In genomic region chr1:63523738-63524137, GRCh38 we compare ENCODE assay signal across 8 cellular contexts. TPM values are rescaled to one million over a fixed set of nuclear protein-coding genes. Genes with fewer than 3 reads are reported as not detected.
DNase-seq lines count a peak whose midpoint lies in the region; TF ChIP-seq lines count a peak whose summit lies in the region.

No MANE protein-coding gene starts in this region.

- no peak for TF ChIP-seq POLR2A in NB4 (IDR thresholded peaks at IDR 0.05; ENCODE audit: extremely low read depth, insufficient read length)

- intact Hi-C loops in colonic mucosa (cut with DNase I), result loop anchor here (10.0 kb wide), 1 partner anchor 209 kb away; no protein-coding TSS in a partner anchor

- peak overlapping the region; percentile 97 for H3K27ac Mint-ChIP-seq in T-helper 1 cell treated with Interleukin-12 subunit alpha and Interleukin-12 subunit beta and Interleukin-4 antibody, amounts not matched to agents 30 μg/mL and 1 μg/mL, for 36 hours

- peak overlapping the region; percentile 54 for H3K4me3 ChIP-seq in H7 (ENCODE audit: insufficient read depth, low read depth, low read length)
- peak overlapping the region; percentile 95 for H3K4me3 ChIP-seq in NB4 (ENCODE audit: low read depth, low read length)
- peak overlapping the region; percentile 48 for H3K4me3 ChIP-seq in colonic mucosa

- no peaks in the 10 kb centered on the region for H3K9me3 ChIP-seq in colonic mucosa

- H3K9ac ChIP-seq in colonic mucosa (ENCODE audit: low read depth in 2 of 2, low read length in 2 of 2), result peak overlapping the region; percentile 64 to 89

- peak overlapping the region; percentile 90 for H3K27ac ChIP-seq in colonic mucosa

- peak overlapping the region; percentile 91 for H3K4me3 Mint-ChIP-seq in T-helper 1 cell treated with Interleukin-12 subunit alpha and Interleukin-12 subunit beta and Interleukin-4 antibody, amounts not matched to agents 30 μg/mL and 1 μg/mL, for 36 hours

- TF ChIP-seq CTCF in NB4 (IDR thresholded peaks at IDR 0.05; ENCODE audit: low read depth, low read length), result no peak
- TF ChIP-seq CTCF in colonic mucosa (IDR thresholded peaks at IDR 0.05), result no peak

- no peaks in the 10 kb centered on the region for H3K27me3 Mint-ChIP-seq in T-helper 1 cell treated with Interleukin-12 subunit alpha and Interleukin-12 subunit beta and Interleukin-4 antibody, amounts not matched to agents 30 μg/mL and 1 μg/mL, for 36 hours (ENCODE audit: low read depth)

- DNase-seq in T-helper 1 cell, result no peak
- DNase-seq in H7, result no peak
- DNase-seq in NB4 (ENCODE audit: low read depth), result no peak
- DNase-seq in colonic mucosa, result peak; percentile 22
- DNase-seq in midbrain (lab: John Stamatoyannopoulos, UW), result peak; percentile 44
- DNase-seq in NOMO-1 (lab: John Stamatoyannopoulos, UW; ENCODE audit: unreplicated experiment in 2 of 2), result no peak
- no peak for DNase-seq in pons (ENCODE audit: low spot score)

- peaks cover 28% of the 10 kb centered on the region for H3K4me1 Mint-ChIP-seq in T-helper 1 cell treated with Interleukin-12 subunit alpha and Interleukin-12 subunit beta and Interleukin-4 antibody, amounts not matched to agents 30 μg/mL and 1 μg/mL, for 36 hours (ENCODE audit: low read depth)

- H3K36me3 Mint-ChIP-seq in T-helper 1 cell treated with Interleukin-12 subunit alpha and Interleukin-12 subunit beta and Interleukin-4 antibody, amounts not matched to agents 30 μg/mL and 1 μg/mL, for 36 hours (ENCODE audit: low read depth), result peaks cover 5% of the 10 kb centered on the region

- peaks cover 2% of the 10 kb centered on the region for H3K4me1 ChIP-seq in colonic mucosa

- no peaks in the 10 kb centered on the region for H3K36me3 ChIP-seq in H7 (replicated peaks; ENCODE audit: control insufficient read depth, insufficient read depth, low read length)
- H3K36me3 ChIP-seq in colonic mucosa, result no peaks in the 10 kb centered on the region

- H3K27me3 ChIP-seq in H7 (ENCODE audit: control insufficient read depth, insufficient read depth, low read length) (no peaks in the 10 kb centered on the region), colonic mucosa (no peaks in the 10 kb centered on the region)

- no peaks in the 10 kb centered on the region for H3K9me3 Mint-ChIP-seq in T-helper 1 cell treated with Interleukin-12 subunit alpha and Interleukin-12 subunit beta and Interleukin-4 antibody, amounts not matched to agents 30 μg/mL and 1 μg/mL, for 36 hours

RNA-seq across cellular contexts. Expression of gene EFCAB7, which starts 0.4 kb away (rescaled TPM):
- total RNA-seq in H7 (2014; rRNA removed; shearing (Covaris generic)), result 4.7 and 11.1 TPM in 2 replicates
- total RNA-seq in colonic mucosa, result 1 to 10 TPM; 2.0 to 3.8 TPM

RNA-seq across cellular contexts. Expression of gene ITGB3BP, which starts 0.7 kb away (rescaled TPM):
- 53.8 and 79.9 TPM in 2 replicates for total RNA-seq in H7 (2014; rRNA removed; shearing (Covaris generic))
- 10 to 100 TPM; 14.5 to 19.7 TPM for total RNA-seq in colonic mucosa

Comparison
In these comparisons a context has a peak if more than half of its experiments do, and no peak if none do; other contexts are left out.
1. DNase-seq: peak in colonic mucosa (single experiment) and midbrain (single experiment); none in T-helper 1 cell (0 of 5), H7 (single experiment), NB4 (single experiment), NOMO-1 (0 of 2) and pons (single experiment).
2. Peak in every context shown above with its lines, with median percentiles within 50 percentile points of each other: H3K4me3 ChIP-seq.